ENCODE assay signal across 33 cellular contexts in genomic region chr6:153088796-153089195, GRCh38. TPM values are rescaled to one million over a fixed set of nuclear protein-coding genes. Genes with fewer than 3 reads are reported as not detected.
"Had no signal": no experiment of that assay in that cellular context is flagged by ENCODE, and none has a peak within 500 bp of the region (broad histone marks: within the 10 kb centered on the region; RNA-seq: fewer than 3 reads in every experiment).

No MANE protein-coding gene starts in this region.

- ATAC-seq: activated CD4-positive, CD25-positive, alpha-beta regulatory T cell treated with anti-CD3 and anti-CD28 coated beads, Interleukin-2, amount 50 U/mL, for 24 hours; activated CD8-positive, alpha-beta memory T cell treated with anti-CD3 and anti-CD28 coated beads, Interleukin-2, amount 10 ng/mL, durations not matched to agents 7 days and 5 days; activated CD8-positive, alpha-beta T cell treated with anti-CD3 and anti-CD28 coated beads for 36 hours; activated naive CD8-positive, alpha-beta T cell treated with anti-CD3 and anti-CD28 coated beads, Interleukin-2, amount 50 U/mL, for 24 hours; foreskin keratinocyte; gastrocnemius medialis; heart left ventricle; T-helper 17 cell had no signal

- H3K27ac ChIP-seq: adrenal gland, breast epithelium, coronary artery, dorsolateral prefrontal cortex, esophagus muscularis mucosa, foreskin keratinocyte, gastrocnemius medialis, heart left ventricle, WERI-Rb-1 had no signal

- H3K4me3 ChIP-seq: adrenal gland, breast epithelium, coronary artery, dorsolateral prefrontal cortex, esophagus muscularis mucosa, gastrocnemius medialis, heart left ventricle had no signal

- H3K27me3 ChIP-seq: adrenal gland, breast epithelium, dorsolateral prefrontal cortex, esophagus muscularis mucosa, foreskin keratinocyte, gastrocnemius medialis, heart left ventricle had no signal

- DNase-seq: activated B cell treated with CpG ODN at 0.5 μM for 24 hours; activated CD4-positive, alpha-beta T cell treated with anti-CD3 and anti-CD28 coated beads for 48 hours; activated CD4-positive, alpha-beta T cell treated with anti-CD3 and anti-CD28 coated beads, Interleukin-2, amount 50 U/mL, for 1 hour; activated CD4-positive, alpha-beta T cell treated with anti-CD3 and anti-CD28 coated beads, Interleukin-2, amount 50 U/mL, for 48 hours; activated CD8-positive, alpha-beta memory T cell treated with anti-CD3 and anti-CD28 coated beads, Interleukin-2, amount 10 ng/mL, durations not matched to agents 7 days and 5 days; activated CD8-positive, alpha-beta memory T cell treated with anti-CD3 and anti-CD28 coated beads, Interleukin-2, amount 50 U/mL, for 4 hours; activated CD8-positive, alpha-beta T cell treated with anti-CD3 and anti-CD28 coated beads for 36 hours; activated effector memory CD4-positive, alpha-beta T cell treated with anti-CD3 and anti-CD28 coated beads, Interleukin-2, amount 50 U/mL, for 16 hours; activated naive CD4-positive, alpha-beta T cell treated with anti-CD3 and anti-CD28 coated beads for 36 hours; activated naive CD8-positive, alpha-beta T cell treated with anti-CD3 and anti-CD28 coated beads for 36 hours; activated naive CD8-positive, alpha-beta T cell treated with anti-CD3 and anti-CD28 coated beads, Interleukin-2, amount 50 U/mL, for 24 hours; activated T-cell treated with anti-CD3 and anti-CD28 coated beads, Interleukin-2, amount 50 U/mL, for 1 hour; activated T-cell treated with anti-CD3 and anti-CD28 coated beads, Interleukin-2, amount 50 U/mL, for 48 hours; adrenal gland; amygdala; aorta; dorsolateral prefrontal cortex; effector memory CD4-positive, alpha-beta T cell; erythroblast; foreskin keratinocyte; gastrocnemius medialis; glutamatergic neuron; heart left ventricle; T-helper 17 cell; T1000; WERI-Rb-1 had no signal

- H3K9me3 ChIP-seq: adrenal gland, breast epithelium, esophagus muscularis mucosa, gastrocnemius medialis, heart left ventricle had no signal

- H3K36me3 ChIP-seq: adrenal gland, breast epithelium, esophagus muscularis mucosa, gastrocnemius medialis, heart left ventricle, WERI-Rb-1 had no signal

- H3K4me1 ChIP-seq: adrenal gland, breast epithelium, gastrocnemius medialis had no signal

RNA-seq across cellular contexts. Expression of gene RGS17, which starts 42.3 kb away (rescaled TPM):
- total RNA-seq: activated B cell treated with CpG ODN at 0.5 μM for 24 hours; activated CD8-positive, alpha-beta memory T cell treated with anti-CD3 and anti-CD28 coated beads for 36 hours; activated CD8-positive, alpha-beta memory T cell treated with anti-CD3 and anti-CD28 coated beads, Interleukin-2, amount 10 ng/mL, durations not matched to agents 7 days and 5 days; activated CD8-positive, alpha-beta T cell treated with anti-CD3 and anti-CD28 coated beads for 36 hours; activated naive CD4-positive, alpha-beta T cell treated with anti-CD3 and anti-CD28 coated beads for 36 hours; activated naive CD8-positive, alpha-beta T cell treated with anti-CD3 and anti-CD28 coated beads for 36 hours; activated T-helper 1 cell treated with anti-CD3 and anti-CD28 coated beads, Interleukin-12 subunit alpha, Interleukin-12 subunit beta, Interleukin-2, Interleukin-4 antibody, amounts not matched to agents 30 ng/mL and 10 ng/mL and 1 ng/mL, durations not matched to agents 14 hours and 24 hours and 36 hours; activated T-helper 2 cell treated with anti-CD3 and anti-CD28 coated beads, Interferon-gamma antibody, Interleukin-2, Interleukin-4, amounts not matched to agents 10 μg/mL and 5 μg/mL and 100 μg/mL, durations not matched to agents 14 hours and 24 hours and 36 hours; T-helper 17 cell had no signal
